Comparison of ENCODE assay signal across 8 cellular contexts in genomic region chr17:48052956-48053757, GRCh38. TPM values are rescaled to one million over a fixed set of nuclear protein-coding genes. Genes with fewer than 3 reads are reported as not detected.
DNase-seq lines count a peak whose midpoint lies in the region; ATAC-seq and TF ChIP-seq lines count a peak whose summit lies in the region.

No MANE protein-coding gene starts in this region.

- peak; percentile 61 for DNase-seq in EH (ENCODE audit: low read depth)
- DNase-seq in NCI-H2227 (lab: John Stamatoyannopoulos, UW; ENCODE audit: unreplicated experiment) = peak; percentile 72
- no peak for DNase-seq in astrocyte of the cerebellum (ENCODE audit: low read depth)
- DNase-seq in smooth muscle cell (lab: John Stamatoyannopoulos, UW; ENCODE audit: unreplicated experiment) = peak; percentile 61
- DNase-seq in NCI-H774 (lab: John Stamatoyannopoulos, UW) = no peak
- DNase-seq in SK-N-DZ (ENCODE audit: low spot score) = no peak

- peaks cover 44% of the 10 kb centered on the region for H3K4me1 ChIP-seq in smooth muscle cell (ENCODE audit: low read depth)

- H3K4me2 ChIP-seq in smooth muscle cell = peak overlapping the region; percentile 85

- H3K36me3 ChIP-seq in smooth muscle cell (ENCODE audit: low read depth) = no peaks in the 10 kb centered on the region

- H3K9me3 ChIP-seq in iPS-18c (ENCODE audit: control insufficient read depth, insufficient read depth, low read length) (no peaks in the 10 kb centered on the region), smooth muscle cell (replicated peaks; ENCODE audit: low read depth) (no peaks in the 10 kb centered on the region)

- TF ChIP-seq CTCF in astrocyte of the cerebellum (IDR thresholded peaks at IDR 0.05; ENCODE audit: low read depth, low read length, missing control alignments) = no peak
- TF ChIP-seq CTCF in smooth muscle cell (IDR thresholded peaks at IDR 0.05; ENCODE audit: borderline replicate concordance, insufficient read depth, poor library complexity, severe bottlenecking) = no peak

- in situ Hi-C loops in astrocyte of the cerebellum (cut with HindIII; ENCODE audit: low sequenced_read_pairs) = no loop called here

- peaks cover 65% of the 10 kb centered on the region for H4K20me1 ChIP-seq in smooth muscle cell (ENCODE audit: low read depth)

- no peaks in the 10 kb centered on the region for H3K27me3 ChIP-seq in smooth muscle cell (ENCODE audit: low read depth)

- H3K4me3 ChIP-seq in astrocyte of the cerebellum (ENCODE audit: low read depth, low read length) (peak overlapping the region; percentile 33), iPS-18c (ENCODE audit: insufficient read depth, low read depth, low read length) (peak overlapping the region; percentile 20), smooth muscle cell (peak overlapping the region; percentile 3)

- H2AFZ ChIP-seq in smooth muscle cell (ENCODE audit: low read depth) = no peak overlapping the region

- peak overlapping the region; percentile 94 for H3K27ac ChIP-seq in smooth muscle cell (ENCODE audit: low read depth)

- peaks cover 67% of the 10 kb centered on the region for H3K79me2 ChIP-seq in smooth muscle cell (ENCODE audit: low read depth)

- peaks cover 44% of the 10 kb centered on the region for H3F3A ChIP-seq in smooth muscle cell (ENCODE audit: low read depth)

- H3K9ac ChIP-seq in smooth muscle cell (ENCODE audit: low read depth) = peak overlapping the region; percentile 90

- no peak for ATAC-seq in HG03571 (IDR thresholded peaks at IDR 0.05; ENCODE audit: unreplicated experiment)

- WGBS in smooth muscle cell (ENCODE audit: low lambda C conversion rate) = 43% methylated on average over 5 of the region's 5 CpGs

RNA-seq across cellular contexts. Expression of gene NFE2L1, which starts 5.0 kb away (rescaled TPM):
- total RNA-seq in smooth muscle cell = 101 and 103 TPM in 2 replicates
- 61.0 and 67.6 TPM in 2 replicates for polyA plus RNA-seq in smooth muscle cell
- polyA plus RNA-seq in SK-N-DZ (2014; cell fraction: cytosol; rRNA removed) = 48.3 and 57.6 TPM in 2 replicates
- 28.1 and 31.2 TPM in 2 replicates for polyA plus RNA-seq in SK-N-DZ (2014; cell fraction: nucleus; rRNA removed)

RNA-seq across cellular contexts. Expression of gene COPZ2, which starts 15.6 kb away (rescaled TPM):
- total RNA-seq in smooth muscle cell = 70.6 and 91.8 TPM in 2 replicates
- 193 and 257 TPM in 2 replicates for polyA plus RNA-seq in smooth muscle cell
- 1.1 and 1.6 TPM in 2 replicates for polyA plus RNA-seq in SK-N-DZ (2014; cell fraction: cytosol; rRNA removed)
- 0.51 and 0.80 TPM in 2 replicates for polyA plus RNA-seq in SK-N-DZ (2014; cell fraction: nucleus; rRNA removed)

RNA-seq across cellular contexts. Expression of gene CBX1, which starts 48.1 kb away (rescaled TPM):
- total RNA-seq in smooth muscle cell = 63.4 and 72.7 TPM in 2 replicates
- 32.7 and 35.6 TPM in 2 replicates for polyA plus RNA-seq in smooth muscle cell
- polyA plus RNA-seq in SK-N-DZ (2014; cell fraction: cytosol; rRNA removed) = 298 and 375 TPM in 2 replicates
- 109 and 140 TPM in 2 replicates for polyA plus RNA-seq in SK-N-DZ (2014; cell fraction: nucleus; rRNA removed)

RNA-seq across cellular contexts. Expression of gene SNX11, which starts 54.4 kb away (rescaled TPM):
- total RNA-seq in smooth muscle cell = 9.9 and 15.3 TPM in 2 replicates
- 22.7 and 22.9 TPM in 2 replicates for polyA plus RNA-seq in smooth muscle cell
- polyA plus RNA-seq in SK-N-DZ (2014; cell fraction: cytosol; rRNA removed) = 18.0 and 19.1 TPM in 2 replicates
- polyA plus RNA-seq in SK-N-DZ (2014; cell fraction: nucleus; rRNA removed) = 14.2 and 19.5 TPM in 2 replicates

Comparison
In these comparisons a context has a peak if more than half of its experiments do, and no peak if none do; other contexts are left out.
1. DNase-seq: peak in EH (single experiment), NCI-H2227 (single experiment) and smooth muscle cell (single experiment); none in astrocyte of the cerebellum (single experiment), NCI-H774 (single experiment) and SK-N-DZ (single experiment).
2. Peak in every context shown above with its lines, with median percentiles within 50 percentile points of each other: H3K4me3 ChIP-seq.